Comparison of ENCODE assay signal across 8 cellular contexts in the genomic region with DNA sequence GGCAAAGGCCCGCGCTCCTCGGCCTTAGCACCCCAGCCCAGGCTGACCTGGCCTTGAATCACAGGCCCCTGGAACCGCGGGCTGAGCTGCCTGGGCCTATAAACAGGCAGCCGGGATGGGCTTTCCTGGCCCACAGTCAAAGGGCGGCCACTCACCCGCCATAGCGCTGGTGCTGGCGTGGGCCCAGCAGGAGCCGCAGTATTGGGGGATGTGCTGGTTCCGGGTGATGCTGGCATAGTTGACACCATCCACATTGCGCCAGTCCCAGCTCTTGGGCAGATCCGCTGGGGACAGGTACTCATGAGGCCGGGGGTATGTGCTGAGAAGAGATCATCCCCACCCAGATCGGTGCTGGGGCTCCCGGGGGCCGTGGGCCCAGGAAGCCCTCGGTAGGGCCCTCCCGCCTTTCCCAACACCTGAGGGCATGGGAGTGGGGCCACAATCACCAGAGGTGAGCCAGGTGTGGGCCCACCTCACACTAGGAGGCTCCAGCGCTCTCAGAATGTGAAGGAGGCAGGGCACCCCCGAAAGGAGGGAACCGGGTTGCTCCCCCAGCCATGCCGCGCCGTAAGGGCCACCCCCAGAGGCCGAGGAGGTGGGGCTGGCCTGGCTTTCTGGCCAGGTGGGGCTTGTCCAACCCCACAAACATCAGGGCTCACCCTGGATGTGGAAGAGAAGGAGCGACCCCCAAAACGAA. TPM values are rescaled to one million over a fixed set of nuclear protein-coding genes. Genes with fewer than 3 reads are reported as not detected.
DNase-seq lines count a peak whose midpoint lies in the region; ATAC-seq lines count a peak whose summit lies in the region.

No MANE protein-coding gene starts in this region.

- no peaks in the 10 kb centered on the region for H3K9me3 Mint-ChIP-seq in CD8-positive, alpha-beta memory T cell

- H3K27ac Mint-ChIP-seq in CD8-positive, alpha-beta memory T cell: peak overlapping the region in 1 of 8 donors; percentile 79

- no peaks in the 10 kb centered on the region for H3K36me3 ChIP-seq in CD8-positive, alpha-beta memory T cell (ENCODE audit: insufficient read depth, low read length)
- H3K36me3 ChIP-seq in NT2/D1 (ENCODE audit: insufficient read depth, insufficient read length, low read length) (peaks cover 23% of the 10 kb centered on the region), endocrine pancreas (ENCODE audit: control insufficient read depth, insufficient read depth, low read length) (no peaks in the 10 kb centered on the region)

- peak overlapping the region; percentile 67 to 89 (median 78) for H3K4me3 Mint-ChIP-seq in CD8-positive, alpha-beta memory T cell

- H3K9me3 ChIP-seq in CD8-positive, alpha-beta memory T cell (ENCODE audit: low read length): no peaks in the 10 kb centered on the region
- no peaks in the 10 kb centered on the region for H3K9me3 ChIP-seq in NT2/D1 (ENCODE audit: insufficient read depth, low read length)
- H3K9me3 ChIP-seq in endocrine pancreas (ENCODE audit: control insufficient read depth, low read length): no peaks in the 10 kb centered on the region

- H3K4me3 ChIP-seq in CD8-positive, alpha-beta memory T cell (ENCODE audit: low read length): peak overlapping the region; percentile 54
- H3K4me3 ChIP-seq in NT2/D1 (ENCODE audit: insufficient read length, low read depth): peak overlapping the region; percentile 69
- no peak overlapping the region for H3K4me3 ChIP-seq in endocrine pancreas (ENCODE audit: control insufficient read depth, insufficient read depth, low read length)

- peaks cover 0 to 7% (median 0%) of the 10 kb centered on the region in 3 donors for H3K36me3 Mint-ChIP-seq in CD8-positive, alpha-beta memory T cell

- H3K27ac ChIP-seq in CD8-positive, alpha-beta memory T cell (ENCODE audit: low read depth, low read length): peak overlapping the region; percentile 54

- H3K4me1 ChIP-seq in CD8-positive, alpha-beta memory T cell (ENCODE audit: insufficient read depth, low read length): peaks cover 33% of the 10 kb centered on the region
- H3K4me1 ChIP-seq in NT2/D1 (ENCODE audit: insufficient read depth, insufficient read length): peaks cover 18% of the 10 kb centered on the region
- no peaks in the 10 kb centered on the region for H3K4me1 ChIP-seq in endocrine pancreas (ENCODE audit: control insufficient read depth, insufficient read depth, low read length)

- peaks cover 29 to 45% (median 32%) of the 10 kb centered on the region in 3 donors for H3K4me1 Mint-ChIP-seq in CD8-positive, alpha-beta memory T cell

- CTCF ChIA-PET in CD8-positive, alpha-beta memory T cell (lab: Charles Lee): interaction anchor here (0.8 kb wide), 1 partner anchor 23 kb away, joined by 3 read pairs; no protein-coding TSS in a partner anchor

- H3K9ac ChIP-seq in NT2/D1 (ENCODE audit: insufficient read length, low read depth) (peak overlapping the region; percentile 84), endocrine pancreas (ENCODE audit: control insufficient read depth, insufficient read depth, low read length) (peak overlapping the region; percentile 65)

- ATAC-seq in HG03460 (IDR thresholded peaks at IDR 0.05; ENCODE audit: unreplicated experiment) (no peak), GM21717 (IDR thresholded peaks at IDR 0.05; ENCODE audit: unreplicated experiment) (no peak)

- no peaks in the 10 kb centered on the region for H3K27me3 ChIP-seq in CD8-positive, alpha-beta memory T cell (ENCODE audit: insufficient read depth, low read length, poor library complexity, severe bottlenecking)
- peaks cover 35% of the 10 kb centered on the region for H3K27me3 ChIP-seq in NT2/D1 (ENCODE audit: insufficient read depth, insufficient read length)
- no peaks in the 10 kb centered on the region for H3K27me3 ChIP-seq in endocrine pancreas (ENCODE audit: control insufficient read depth, insufficient read depth, low read length)

- peak in 1 of 5 donors; percentile 43 for DNase-seq in CD8-positive, alpha-beta memory T cell
- DNase-seq in NT2/D1 (ENCODE audit: low read depth, low spot score) (no peak), myocyte (ENCODE audit: low read depth) (peak; percentile 37), hippocampal formation (lab: John Stamatoyannopoulos, UW) (no peak)
- DNase-seq in effector CD8-positive, alpha-beta T cell (lab: John Stamatoyannopoulos, UW): no peak

- no peaks in the 10 kb centered on the region for H3K27me3 Mint-ChIP-seq in CD8-positive, alpha-beta memory T cell

- POLR2A ChIA-PET in CD8-positive, alpha-beta memory T cell (lab: Charles Lee): interaction anchor here (1.2 kb wide), 1 partner anchor 117 kb away, joined by 4 read pairs; no protein-coding TSS in a partner anchor

RNA-seq across cellular contexts. Expression of a gene that starts 0.7 kb away (rescaled TPM):
- total RNA-seq in CD8-positive, alpha-beta memory T cell: 10 to 100 TPM; 35.3 to 36.0 TPM
- polyA plus RNA-seq in CD8-positive, alpha-beta memory T cell: 1.5 TPM
- 69.6 and 74.7 TPM in 2 replicates for total RNA-seq in myocyte
- polyA plus RNA-seq in myocyte (2012): 311 TPM

RNA-seq across cellular contexts. Expression of a gene that starts 12.9 kb away (rescaled TPM):
- total RNA-seq in CD8-positive, alpha-beta memory T cell: not detected
- 0.10 TPM for polyA plus RNA-seq in CD8-positive, alpha-beta memory T cell
- not detected in 2 replicates for total RNA-seq in myocyte
- 0.08 TPM for polyA plus RNA-seq in myocyte (2012)

RNA-seq across cellular contexts. Expression of a gene that starts 25.3 kb away (rescaled TPM):
- total RNA-seq in CD8-positive, alpha-beta memory T cell: 100 to 1,000 TPM; 101 to 108 TPM
- polyA plus RNA-seq in CD8-positive, alpha-beta memory T cell: 78.1 TPM
- total RNA-seq in myocyte: 32.0 and 38.6 TPM in 2 replicates
- 37.2 TPM for polyA plus RNA-seq in myocyte (2012)

RNA-seq across cellular contexts. Expression of a gene that starts 25.8 kb away (rescaled TPM):
- total RNA-seq in CD8-positive, alpha-beta memory T cell: 100 to 1,000 TPM in 1 of 2 experiments, 10 to 100 TPM in 1; 98.1 to 102 TPM
- 95.0 TPM for polyA plus RNA-seq in CD8-positive, alpha-beta memory T cell
- 24.7 and 29.0 TPM in 2 replicates for total RNA-seq in myocyte
- polyA plus RNA-seq in myocyte (2012): 134 TPM

RNA-seq across cellular contexts. Expression of a gene that starts 36.3 kb away (rescaled TPM):
- total RNA-seq in CD8-positive, alpha-beta memory T cell: 100 to 1,000 TPM; 127 to 141 TPM
- 33.8 TPM for polyA plus RNA-seq in CD8-positive, alpha-beta memory T cell
- 68.3 and 74.2 TPM in 2 replicates for total RNA-seq in myocyte
- polyA plus RNA-seq in myocyte (2012): 30.6 TPM
